6 cellular contexts compared by ENCODE assay signal in genomic region chr1:1274299-1274930, GRCh38. TPM values are rescaled to one million over a fixed set of nuclear protein-coding genes. Genes with fewer than 3 reads are reported as not detected.
DNase-seq lines count a peak whose midpoint lies in the region; ATAC-seq and TF ChIP-seq lines count a peak whose summit lies in the region.

No MANE protein-coding gene starts in this region.

- H3K36me3 Mint-ChIP-seq in Caco-2 (ENCODE audit: insufficient read depth, unreplicated experiment): peaks cover 27% of the 10 kb centered on the region

- no peak for TF ChIP-seq CTCF in Caco-2 (IDR thresholded peaks at IDR 0.05; ENCODE audit: insufficient read depth in 1 of 2, low read depth in 1 of 2, low read length in 1 of 2, severe bottlenecking in 1 of 2, unreplicated experiment in 1 of 2)

- CTCF ChIA-PET in Caco-2 (lab: Charles Lee): interaction anchor here (0.7 kb wide), 1 partner anchor 35 kb away, joined by 3 read pairs; no protein-coding TSS in a partner anchor

- POLR2A ChIA-PET in Caco-2 (lab: Charles Lee): interaction anchor here (0.5 to 0.7 kb wide), 4 partner anchors 35 to 191 kb away, joined by 3 to 6 read pairs (median 4); no protein-coding TSS in a partner anchor

- no peaks in the 10 kb centered on the region for H3K36me3 ChIP-seq in Caco-2 (ENCODE audit: control insufficient read depth, insufficient read depth, low read length)

- peak overlapping the region; percentile 95 for H3K4me3 ChIP-seq in Caco-2 (ENCODE audit: low read depth, low read length)

- peak overlapping the region; percentile 75 for H3K4me3 Mint-ChIP-seq in Caco-2 (ENCODE audit: unreplicated experiment)

- no peaks in the 10 kb centered on the region for H3K9me3 ChIP-seq in Caco-2

- no TSS peak for BruUV-seq in Caco-2 (replicated peaks; lab: Mats Ljungman, UMichigan)

- intact Hi-C loops in Caco-2 (cut with micrococcal nuclease; ENCODE audit: unreplicated experiment): no loop called here

- H3K27ac Mint-ChIP-seq in Caco-2 (ENCODE audit: unreplicated experiment): no peak overlapping the region

- H3K9me3 Mint-ChIP-seq in Caco-2 (ENCODE audit: unreplicated experiment): no peaks in the 10 kb centered on the region

- DNase-seq in Caco-2 (no peak), NCI-H1436 (lab: John Stamatoyannopoulos, UW) (no peak), NCI-H1417 (lab: John Stamatoyannopoulos, UW) (no peak)

- no peaks in the 10 kb centered on the region for H3K4me1 Mint-ChIP-seq in Caco-2 (ENCODE audit: low read depth, unreplicated experiment)

- H3K27me3 ChIP-seq in Caco-2 (replicated peaks; ENCODE audit: control insufficient read depth, insufficient read depth, low read length) (no peaks in the 10 kb centered on the region), layer of hippocampus (ENCODE audit: control insufficient read depth, insufficient read depth, low read length) (no peaks in the 10 kb centered on the region)

- no peaks in the 10 kb centered on the region for H3K27me3 Mint-ChIP-seq in Caco-2 (ENCODE audit: insufficient read depth, unreplicated experiment)

- H3K27ac ChIP-seq in layer of hippocampus (ENCODE audit: low read depth, low read length): peak overlapping the region; percentile 88

- H3K4me1 ChIP-seq in Caco-2: 0 out of 2 replicates have a peak, but pooled peaks cover 6% of the 10 kb centered on the region

- peak; percentile 53 for ATAC-seq in SK-N-SH treated with all-trans-retinoic acid at 6 μM for 48 hours
- no peak for ATAC-seq in HG03378 (IDR thresholded peaks at IDR 0.05; ENCODE audit: unreplicated experiment)

TF ChIP-seq in SK-N-SH treated with all-trans-retinoic acid at 6 μM for 48 hours, 23 proteins besides CTCF, POLR2A, EP300 and RAD21:
- TF ChIP-seq, protein P1, sequence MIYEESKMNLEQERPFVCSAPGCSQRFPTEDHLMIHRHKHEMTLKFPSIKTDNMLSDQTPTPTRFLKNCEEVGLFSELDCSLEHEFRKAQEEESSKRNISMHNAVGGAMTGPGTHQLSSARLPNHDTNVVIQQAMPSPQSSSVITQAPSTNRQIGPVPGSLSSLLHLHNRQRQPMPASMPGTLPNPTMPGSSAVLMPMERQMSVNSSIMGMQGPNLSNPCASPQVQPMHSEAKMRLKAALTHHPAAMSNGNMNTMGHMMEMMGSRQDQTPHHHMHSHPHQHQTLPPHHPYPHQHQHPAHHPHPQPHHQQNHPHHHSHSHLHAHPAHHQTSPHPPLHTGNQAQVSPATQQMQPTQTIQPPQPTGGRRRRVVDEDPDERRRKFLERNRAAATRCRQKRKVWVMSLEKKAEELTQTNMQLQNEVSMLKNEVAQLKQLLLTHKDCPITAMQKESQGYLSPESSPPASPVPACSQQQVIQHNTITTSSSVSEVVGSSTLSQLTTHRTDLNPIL (CRISPR knock-in tag; IDR thresholded peaks at IDR 0.05; ENCODE audit: low read depth): no peak
- no peak for TF ChIP-seq PPARA (CRISPR knock-in tag; IDR thresholded peaks at IDR 0.05; ENCODE audit: borderline replicate concordance)
- TF ChIP-seq ZNF70 (CRISPR knock-in tag; IDR thresholded peaks at IDR 0.05): no peak
- no peak for TF ChIP-seq ZNF8 (CRISPR knock-in tag; IDR thresholded peaks at IDR 0.05)
- TF ChIP-seq GLIS3 (CRISPR knock-in tag; IDR thresholded peaks at IDR 0.05): no peak
- TF ChIP-seq ZNF565 (CRISPR knock-in tag; conservative IDR thresholded peaks at IDR 0.05; ENCODE audit: low read depth): no peak

RNA-seq across cellular contexts. Expression of gene UBE2J2, which starts 0.8 kb away (rescaled TPM):
- total RNA-seq in Caco-2 (2022): 57.2 and 62.7 TPM in 2 replicates

RNA-seq across cellular contexts. Expression of gene SCNN1D, which starts 5.8 kb away (rescaled TPM):
- total RNA-seq in Caco-2 (2022): 1.0 and 2.8 TPM in 2 replicates

RNA-seq across cellular contexts. Expression of gene C1QTNF12, which starts 27.9 kb away (rescaled TPM):
- 3.4 and 3.7 TPM in 2 replicates for total RNA-seq in Caco-2 (2022)

RNA-seq across cellular contexts. Expression of gene ACAP3, which starts 33.3 kb away (rescaled TPM):
- total RNA-seq in Caco-2 (2022): 46.6 and 48.5 TPM in 2 replicates

RNA-seq across cellular contexts. Expression of gene PUSL1, which starts 34.0 kb away (rescaled TPM):
- total RNA-seq in Caco-2 (2022): 39.8 and 43.8 TPM in 2 replicates
